Comparison of ENCODE assay signal across 8 cellular contexts in the genomic region with DNA sequence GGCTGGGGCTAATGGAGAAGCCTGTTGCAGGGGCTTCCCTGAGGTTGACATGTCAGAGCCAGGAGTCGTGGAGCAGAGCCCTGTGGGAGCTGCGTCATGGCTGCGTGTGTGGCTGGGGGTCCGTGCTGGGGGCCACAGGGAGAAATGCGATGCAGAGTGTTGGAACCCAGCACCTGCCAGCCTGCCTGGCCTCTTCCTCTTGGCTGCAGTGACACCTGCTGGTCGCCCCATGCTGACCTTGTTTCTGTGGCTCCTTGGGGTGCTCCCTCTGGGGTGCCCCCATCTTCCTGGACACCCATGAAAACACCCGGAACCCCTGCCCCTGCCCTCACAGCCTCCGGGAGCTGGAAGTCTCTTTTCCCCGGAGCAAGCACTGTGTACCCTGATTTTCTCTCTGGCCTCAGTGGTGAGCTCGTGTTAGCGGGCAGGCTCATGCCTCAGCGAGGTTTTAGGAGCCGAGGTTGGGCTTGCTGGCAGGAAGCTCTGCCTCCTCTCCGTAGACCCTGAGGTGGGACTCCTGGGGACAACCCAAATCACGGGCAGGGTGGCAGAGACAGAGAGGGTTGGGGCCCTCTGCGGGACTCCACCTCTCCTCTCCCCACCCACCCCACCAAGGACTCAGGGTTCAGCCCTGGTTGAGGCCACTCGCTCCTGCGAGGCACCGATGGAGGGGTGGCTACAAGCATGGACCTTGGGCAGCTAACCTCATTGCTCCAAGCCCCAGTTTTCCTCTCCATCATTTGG.
DNase-seq lines count a peak whose midpoint lies in the region; ATAC-seq, FAIRE-seq and TF ChIP-seq lines count a peak whose summit lies in the region.

No MANE protein-coding gene starts in this region.

- H3K18ac ChIP-seq in H1 (ENCODE audit: extremely low read depth, low read length), result no peak overlapping the region; the same call in 1 of the 2 replicates

- H3K36me3 ChIP-seq in MG63 (no peaks in the 10 kb centered on the region), H1 (ENCODE audit: control insufficient read depth in 2 of 4, insufficient read depth in 4 of 4, low read length in 3 of 4) (no peaks in the 10 kb centered on the region)

- BruUV-seq in Calu3 (replicated peaks; lab: Mats Ljungman, UMichigan), result no TSS peak

- peaks cover 0 to 5% (median 0%) of the 10 kb centered on the region in 4 experiments; a peak in 1 of 7 replicates for H3K4me1 ChIP-seq in H1 (replicated peaks in 1 of 4; ENCODE audit: control insufficient read depth in 3 of 4, insufficient read depth in 4 of 4, low read length in 3 of 4)

- intact Hi-C loops in Calu3 (cut with micrococcal nuclease; ENCODE audit: unreplicated experiment), result no loop called here

- H3K23me2 ChIP-seq in H1 (ENCODE audit: low read depth, low read length), result no peaks in the 10 kb centered on the region; the same call in 1 of the 2 replicates

- H4K20me1 ChIP-seq in H1 (replicated peaks in 1 of 2; ENCODE audit: control insufficient read depth in 1 of 2, insufficient read depth in 2 of 2, low read length in 2 of 2), result peaks cover 0 to 1% of the 10 kb centered on the region in 2 experiments

- no peak overlapping the region for H3K27ac Mint-ChIP-seq in Calu3 (ENCODE audit: unreplicated experiment)
- H3K27ac Mint-ChIP-seq in neural crest cell (ENCODE audit: unreplicated experiment), result peak overlapping the region; percentile 88
- H3K27ac Mint-ChIP-seq in T-cell, result no peak overlapping the region

- WGBS in H1 (ENCODE audit: extremely low coverage in 1 of 2, insufficient coverage in 1 of 2, insufficient read length in 1 of 2, insufficient replicate concordance in 2 of 2, low coverage in 1 of 2, low lambda C conversion rate in 2 of 2, missing lambda C conversion rate in 1 of 2), 2 experiments, result 82% methylated on average over 18 of the region's 19 CpGs; no CpG with 5 or more reads in 1 of the 2 experiments

- H3K9ac ChIP-seq in H1 (replicated peaks in 1 of 4; ENCODE audit: extremely low read depth in 1 of 4, low read depth in 3 of 4, low read length in 3 of 4), result no peak overlapping the region

- ATAC-seq in GM21619 (IDR thresholded peaks at IDR 0.05; ENCODE audit: unreplicated experiment) (no peak), GM21723 (IDR thresholded peaks at IDR 0.05; ENCODE audit: unreplicated experiment) (no peak), T-cell (replicated peaks in 1 of 4) (no peak)

- no peak overlapping the region for H2AFZ ChIP-seq in H1 (ENCODE audit: low read length)

- H3K4me3 Mint-ChIP-seq in Calu3 (ENCODE audit: low read depth, unreplicated experiment), result no peak overlapping the region
- H3K4me3 Mint-ChIP-seq in neural crest cell, result no peak overlapping the region
- H3K4me3 Mint-ChIP-seq in T-cell, result no peak overlapping the region

- no peak overlapping the region for H2BK20ac ChIP-seq in H1 (ENCODE audit: low read length)

- H2BK5ac ChIP-seq in H1 (ENCODE audit: low read depth, low read length), result no peak overlapping the region

- H4K91ac ChIP-seq in H1 (replicated peaks; ENCODE audit: insufficient read length, low read length), result no peak overlapping the region

- no peaks in the 10 kb centered on the region; the same call in 1 of the 2 replicates for H3K79me1 ChIP-seq in H1 (ENCODE audit: low read depth, low read length)

- peak overlapping the region; percentile 18; the same call in 1 of the 2 replicates for H4K8ac ChIP-seq in H1 (ENCODE audit: extremely low read depth, insufficient read depth, low read length)

- H2BK15ac ChIP-seq in H1 (ENCODE audit: low read length), result no peak overlapping the region

- POLR2A ChIA-PET in H1 (lab: Charles Lee; ENCODE audit: partially characterized antibody), result no interaction called here
- POLR2A ChIA-PET in T-cell (lab: Charles Lee), result no interaction called here

- no peaks in the 10 kb centered on the region for H3K9me3 ChIP-seq in MG63
- no peaks in the 10 kb centered on the region for H3K9me3 ChIP-seq in H1 (ENCODE audit: insufficient read depth in 2 of 2, low read depth in 1 of 2, low read length in 1 of 2)

- TF ChIP-seq EP300 in H1 (IDR thresholded peaks at IDR 0.05; ENCODE audit: borderline replicate concordance in 1 of 2, low read depth in 2 of 2, low read length in 2 of 2), result no peak

- no peak overlapping the region for H3K4me2 ChIP-seq in H1 (ENCODE audit: insufficient read depth in 1 of 2, low read depth in 2 of 2, low read length in 2 of 2)

- DNase-seq in Calu3, result peak; percentile 32
- peak; percentile 22 for DNase-seq in MG63
- DNase-seq in H1 (ENCODE audit: low read depth in 1 of 2, low spot score in 2 of 2), result peak in 1 of 2 experiments; percentile 62
- no peak for DNase-seq in neural crest cell (ENCODE audit: low read depth, low spot score)
- no peak for DNase-seq in GDM1 (lab: John Stamatoyannopoulos, UW)
- DNase-seq in T-cell, result no peak

- H3K36me3 Mint-ChIP-seq in Calu3 (ENCODE audit: insufficient read depth, unreplicated experiment), result no peaks in the 10 kb centered on the region
- H3K36me3 Mint-ChIP-seq in neural crest cell (ENCODE audit: low read depth), result no peaks in the 10 kb centered on the region
- no peaks in the 10 kb centered on the region for H3K36me3 Mint-ChIP-seq in T-cell

- H3K79me2 ChIP-seq in H1 (ENCODE audit: control insufficient read depth in 1 of 2, insufficient read depth in 2 of 2, low read length in 2 of 2), result no peaks in the 10 kb centered on the region

- H3K4me3 ChIP-seq in MG63, result no peak overlapping the region
- H3K4me3 ChIP-seq in H1 (ENCODE audit: extremely low read depth in 1 of 4, insufficient read depth in 2 of 4, low read depth in 3 of 4, low read length in 4 of 4), result no peak overlapping the region

- H3K27me3 ChIP-seq in MG63, result no peaks in the 10 kb centered on the region
- no peaks in the 10 kb centered on the region for H3K27me3 ChIP-seq in H1 (replicated peaks in 1 of 4; ENCODE audit: control insufficient read depth in 3 of 4, extremely low read depth in 1 of 4, insufficient read depth in 3 of 4, low read length in 3 of 4)

- no peak overlapping the region for H4K5ac ChIP-seq in H1 (ENCODE audit: insufficient read length, low read depth, low read length)

- no peak overlapping the region for H3K27ac ChIP-seq in H1 (ENCODE audit: low read depth, low read length)

- no peak overlapping the region for H3K56ac ChIP-seq in H1 (replicated peaks; ENCODE audit: insufficient read length, low read depth, low read length)

- peak; percentile 19 for TF ChIP-seq CTCF in Calu3 (IDR thresholded peaks at IDR 0.05; ENCODE audit: unreplicated experiment)
- TF ChIP-seq CTCF in H1 (IDR thresholded peaks at IDR 0.05; ENCODE audit: control extremely low read depth in 1 of 3, insufficient read depth in 1 of 3, low read depth in 1 of 3, low read length in 3 of 3), result peak in 2 of 3 experiments; percentile 52 to 57; a peak in 3 of 4 replicates
- peak; percentile 56 for TF ChIP-seq CTCF in neural crest cell (conservative IDR thresholded peaks at IDR 0.05)

- H3K23ac ChIP-seq in H1 (ENCODE audit: insufficient read length), result no peak overlapping the region

- no peak overlapping the region for H2BK120ac ChIP-seq in H1 (replicated peaks; ENCODE audit: low read depth, low read length)

- H3K14ac ChIP-seq in H1 (ENCODE audit: insufficient read length), result no peak overlapping the region

- H3K4me1 Mint-ChIP-seq in Calu3 (ENCODE audit: low read depth, unreplicated experiment) (no peaks in the 10 kb centered on the region), neural crest cell (peaks cover 32% of the 10 kb centered on the region), T-cell (peaks cover 0 to 4% (median 1%) of the 10 kb centered on the region in 3 donors)

- H2BK12ac ChIP-seq in H1 (ENCODE audit: low read depth, low read length), result no peak overlapping the region

- H3K9me3 Mint-ChIP-seq in Calu3 (ENCODE audit: low read depth, unreplicated experiment), result no peaks in the 10 kb centered on the region
- H3K9me3 Mint-ChIP-seq in neural crest cell, result no peaks in the 10 kb centered on the region
- no peaks in the 10 kb centered on the region for H3K9me3 Mint-ChIP-seq in T-cell

- H2AK5ac ChIP-seq in H1 (ENCODE audit: low read depth, low read length), result no peak overlapping the region

- TF ChIP-seq RAD21 in H1 (IDR thresholded peaks at IDR 0.05 in 1 of 2, conservative IDR thresholded peaks at IDR 0.05 in 1 of 2; ENCODE audit: low read depth in 2 of 2, low read length in 2 of 2), result peak; percentile 69 to 79

- CTCF ChIA-PET in Calu3 (lab: Charles Lee), result interaction anchor here (0.6 kb wide), 2 partner anchors 38 to 101 kb away, joined by 3 to 9 read pairs; no protein-coding TSS in a partner anchor
- CTCF ChIA-PET in H1 (lab: Charles Lee; ENCODE audit: partially characterized antibody), result interaction anchor here (0.8 to 4.9 kb wide), 22 partner anchors 9 to 200 kb away, joined by 3 to 38 read pairs (median 4); partner anchors contain the start of gene SORCS2
- CTCF ChIA-PET in T-cell (lab: Charles Lee), result no interaction called here

- no peak for FAIRE-seq in H1 (lab: Jason Lieb, UNC)

- H3K4ac ChIP-seq in H1 (replicated peaks; ENCODE audit: insufficient read length, low read depth, low read length), result no peak overlapping the region

- TF ChIP-seq POLR2A in H1 (IDR thresholded peaks at IDR 0.05; ENCODE audit: control extremely low read depth in 1 of 2, low read depth in 2 of 2, low read length in 2 of 2), result no peak

- peaks cover 81% of the 10 kb centered on the region for H3K27me3 Mint-ChIP-seq in Calu3 (ENCODE audit: unreplicated experiment)
- H3K27me3 Mint-ChIP-seq in neural crest cell (ENCODE audit: low read depth), result no peaks in the 10 kb centered on the region
- H3K27me3 Mint-ChIP-seq in T-cell, result peaks cover 9 to 22% of the 10 kb centered on the region in 2 donors

TF ChIP-seq in H1, 55 proteins besides CTCF, POLR2A, EP300 and RAD21 (continues in another document):
- TF ChIP-seq, protein P1, sequence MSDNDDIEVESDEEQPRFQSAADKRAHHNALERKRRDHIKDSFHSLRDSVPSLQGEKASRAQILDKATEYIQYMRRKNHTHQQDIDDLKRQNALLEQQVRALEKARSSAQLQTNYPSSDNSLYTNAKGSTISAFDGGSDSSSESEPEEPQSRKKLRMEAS (IDR thresholded peaks at IDR 0.05), result no peak
- TF ChIP-seq CREB1 (IDR thresholded peaks at IDR 0.05) (no peak), EZH2 (IDR thresholded peaks at IDR 0.05; ENCODE audit: low read depth, low read length, severe bottlenecking) (no peak), SP4 (IDR thresholded peaks at IDR 0.05; ENCODE audit: low read length) (no peak), JUND (IDR thresholded peaks at IDR 0.05; ENCODE audit: low read length) (no peak), SAP30 (IDR thresholded peaks at IDR 0.05; ENCODE audit: insufficient read depth, insufficient replicate concordance, low read length) (no peak), CHD1 (IDR thresholded peaks at IDR 0.05; ENCODE audit: low read depth, low read length) (no peak), HDAC2 (IDR thresholded peaks at IDR 0.05; ENCODE audit: borderline replicate concordance in 1 of 2, low read depth in 2 of 2, low read length in 2 of 2) (no peak), SRF (IDR thresholded peaks at IDR 0.05; ENCODE audit: low read depth, low read length) (no peak), SP1 (IDR thresholded peaks at IDR 0.05; ENCODE audit: low read depth, low read length) (no peak)

Comparison
In these comparisons a context has a peak if more than half of its experiments do, and no peak if none do; other contexts are left out.
1. DNase-seq: peak in Calu3 (single experiment) and MG63 (single experiment); none in neural crest cell (single experiment), GDM1 (single experiment) and T-cell (0 of 34).
2. CTCF ChIA-PET loops: an anchor here in Calu3 (0.6 kb wide) and H1 (0.8 to 4.9 kb wide); none called in T-cell.
3. Peak in every context shown above with its lines, with median percentiles within 50 percentile points of each other: CTCF ChIP-seq.